Comparison of ENCODE assay signal across 16 cellular contexts in genomic region chr5:165138261-165138660, GRCh38.
DNase-seq lines count a peak whose midpoint lies in the region; ATAC-seq and TF ChIP-seq lines count a peak whose summit lies in the region.
"Had no signal": no experiment of that assay in that cellular context is flagged by ENCODE, and none has a peak within 500 bp of the region (broad histone marks: within the 10 kb centered on the region; RNA-seq: fewer than 3 reads in every experiment).

No MANE protein-coding gene starts in this region.

- H3K4me3 ChIP-seq in HL-60 (replicated peaks; ENCODE audit: insufficient read depth, low read length) (no peak overlapping the region), iPS-18a (ENCODE audit: low read length) (peak overlapping the region; percentile 10)
- H3K4me3 ChIP-seq: BLaER1, PC-9 had no signal

- H3K9me3 Mint-ChIP-seq in WTC11: no peaks in the 10 kb centered on the region
- no peaks in the 10 kb centered on the region for H3K9me3 Mint-ChIP-seq in activated naive CD4-positive, alpha-beta T cell treated with anti-CD3 and anti-CD28 coated beads, Interleukin-2, amount 50 U/mL, for 72 hours
- H3K9me3 Mint-ChIP-seq: H9 had no signal

- no peaks in the 10 kb centered on the region for H3K36me3 ChIP-seq in iPS-18a (ENCODE audit: control insufficient read depth, low read depth, low read length)
- H3K36me3 ChIP-seq: BLaER1 had no signal

- H3K4me3 Mint-ChIP-seq in WTC11: no peak overlapping the region
- H3K4me3 Mint-ChIP-seq: CD8-positive, alpha-beta memory T cell had no signal

- peaks cover 21% of the 10 kb centered on the region for H3K4me1 ChIP-seq in iPS-18a (ENCODE audit: control insufficient read depth, low read depth, low read length)

- DNase-seq in HL-60 (ENCODE audit: low read depth in 1 of 2, low spot score in 1 of 2) (no peak), WTC11 (ENCODE audit: low spot score) (no peak), retina (peak; percentile 3), SK-N-DZ (ENCODE audit: low spot score) (no peak), NCI-H2029 treated with DMSO at 0.1 percent for 48 hours (lab: John Stamatoyannopoulos, UW) (no peak), AG08395 (ENCODE audit: low spot score) (no peak)
- no peak for DNase-seq in activated naive CD4-positive, alpha-beta T cell treated with anti-CD3 and anti-CD28 coated beads, Interleukin-2, amount 50 U/mL, for 72 hours (ENCODE audit: low spot score in 2 of 2)
- DNase-seq: CD8-positive, alpha-beta memory T cell; H9; NCI-H1436; NCI-H2081; NCI-H2227 treated with DMSO at 0.1 percent for 48 hours; NCI-H526 treated with DMSO at 0.1 percent for 48 hours; PC-9 had no signal

- H3K4me1 Mint-ChIP-seq in WTC11: peaks cover 48% of the 10 kb centered on the region
- H3K4me1 Mint-ChIP-seq: CD8-positive, alpha-beta memory T cell had no signal

- CTCF ChIA-PET in WTC11 (lab: Charles Lee): no interaction called here

- H3K27me3 ChIP-seq in HL-60 (ENCODE audit: insufficient read depth, poor library complexity, severe bottlenecking) (no peaks in the 10 kb centered on the region), iPS-18a (ENCODE audit: control insufficient read depth, insufficient read depth, low read length) (no peaks in the 10 kb centered on the region)
- H3K27me3 ChIP-seq: BLaER1 had no signal

- H3K9ac ChIP-seq in iPS-18a (ENCODE audit: low read length): no peak overlapping the region
- H3K9ac ChIP-seq: BLaER1 had no signal

- no peaks in the 10 kb centered on the region; the same call in 1 of the 2 replicates for H3K27me3 Mint-ChIP-seq in WTC11 (ENCODE audit: low read depth)
- H3K27me3 Mint-ChIP-seq: CD8-positive, alpha-beta memory T cell had no signal

- H3K27ac ChIP-seq in HL-60 (replicated peaks): peak overlapping the region; percentile 82
- no peak overlapping the region for H3K27ac ChIP-seq in iPS-18a (ENCODE audit: low read length)
- H3K27ac ChIP-seq: BLaER1, PC-9 had no signal

- ATAC-seq in WTC11: peak; percentile 62
- ATAC-seq in activated naive CD4-positive, alpha-beta T cell treated with anti-CD3 and anti-CD28 coated beads, Interleukin-2, amount 50 U/mL, for 72 hours: no peak

- no peaks in the 10 kb centered on the region for H3K9me3 ChIP-seq in iPS-18a (ENCODE audit: control insufficient read depth, low read depth, low read length)
- H3K9me3 ChIP-seq: BLaER1 had no signal

- POLR2A ChIA-PET in WTC11 (lab: Charles Lee): no interaction called here

- H3K36me3 Mint-ChIP-seq in WTC11: no peaks in the 10 kb centered on the region
- no peaks in the 10 kb centered on the region for H3K36me3 Mint-ChIP-seq in activated naive CD4-positive, alpha-beta T cell treated with anti-CD3 and anti-CD28 coated beads, Interleukin-2, amount 50 U/mL, for 72 hours
- H3K36me3 Mint-ChIP-seq: CD8-positive, alpha-beta memory T cell had no signal

- peak overlapping the region; percentile 22; the same call in 1 of the 2 replicates for H3K27ac Mint-ChIP-seq in WTC11
- no peak overlapping the region for H3K27ac Mint-ChIP-seq in activated naive CD4-positive, alpha-beta T cell treated with anti-CD3 and anti-CD28 coated beads, Interleukin-2, amount 50 U/mL, for 72 hours
- H3K27ac Mint-ChIP-seq: CD8-positive, alpha-beta memory T cell had no signal

- no peak for TF ChIP-seq CTCF in HL-60 (IDR thresholded peaks at IDR 0.05; ENCODE audit: insufficient read depth, low read length)
- no peak for TF ChIP-seq CTCF in WTC11 (IDR thresholded peaks at IDR 0.05)

TF ChIP-seq in WTC11, 78 proteins besides CTCF, POLR2A, EP300 and RAD21:
- TF ChIP-seq RORB (CRISPR knock-in tag; IDR thresholded peaks at IDR 0.05) (no peak), ZMAT4 (CRISPR knock-in tag; IDR thresholded peaks at IDR 0.05) (no peak), JAZF1 (CRISPR knock-in tag; IDR thresholded peaks at IDR 0.05) (no peak), ZNF219 (CRISPR knock-in tag; IDR thresholded peaks at IDR 0.05; ENCODE audit: borderline replicate concordance) (no peak), JUN (CRISPR knock-in tag; IDR thresholded peaks at IDR 0.05) (no peak)
